In genomic region chr3:127748754-127749327, GRCh38 we compare ENCODE assay signal across 10 cellular contexts.
DNase-seq lines count a peak whose midpoint lies in the region; ATAC-seq and TF ChIP-seq lines count a peak whose summit lies in the region.
"Had no signal": no experiment of that assay in that cellular context is flagged by ENCODE, and none has a peak within 500 bp of the region (broad histone marks: within the 10 kb centered on the region; RNA-seq: fewer than 3 reads in every experiment).

No MANE protein-coding gene starts in this region.

- H3K27me3 ChIP-seq in SJCRH30 (no peaks in the 10 kb centered on the region), gastroesophageal sphincter (no peaks in the 10 kb centered on the region)

- no peak overlapping the region for H3K4me3 ChIP-seq in SJCRH30
- no peak overlapping the region for H3K4me3 ChIP-seq in gastroesophageal sphincter

- TF ChIP-seq EP300 in gastroesophageal sphincter (IDR thresholded peaks at IDR 0.05), result no peak

- H3K36me3 ChIP-seq in SJCRH30, result no peaks in the 10 kb centered on the region
- H3K36me3 ChIP-seq in gastroesophageal sphincter, result no peaks in the 10 kb centered on the region

- peak overlapping the region; percentile 99 for H3K27ac ChIP-seq in SJCRH30
- peak overlapping the region; percentile 7 to 85 (median 66) for H3K27ac ChIP-seq in gastroesophageal sphincter

- DNase-seq in ACHN (peak; percentile 42), SJCRH30 (no peak), posterior vena cava (ENCODE audit: low spot score) (peak; percentile 85), LoVo (ENCODE audit: low spot score) (no peak)
- DNase-seq in activated CD4-positive, alpha-beta T cell treated with anti-CD3 and anti-CD28 coated beads for 1 hour, result no peak
- no peak for DNase-seq in activated naive CD4-positive, alpha-beta T cell treated with Interleukin-2 at 50 U/mL for 16 hours
- DNase-seq: activated CD4-positive, alpha-beta T cell treated with anti-CD3 and anti-CD28 coated beads, Interleukin-2, amount 10 ng/mL, durations not matched to agents 24 days and 14 days; SIG-M5 had no signal

- TF ChIP-seq POLR2A in gastroesophageal sphincter (IDR thresholded peaks at IDR 0.05), result no peak

- ATAC-seq in gastroesophageal sphincter (no peak), HG03565 (IDR thresholded peaks at IDR 0.05; ENCODE audit: unreplicated experiment) (no peak)

- H3K9me3 ChIP-seq in SJCRH30 (replicated peaks) (no peaks in the 10 kb centered on the region), gastroesophageal sphincter (no peaks in the 10 kb centered on the region)

- WGBS in gastroesophageal sphincter (ENCODE audit: low coverage in 1 of 2), 2 donors, result 26 to 40% methylated on average over 6 to 9 of the region's 9 CpGs

- in situ Hi-C loops in ACHN (cut with HindIII; ENCODE audit: low pct_ligation_motif_present, low pct_unique_long_range_greater_than_20kb, low sequenced_read_pairs), result no loop called here

- H3K4me1 ChIP-seq in SJCRH30, result peaks cover 89% of the 10 kb centered on the region
- H3K4me1 ChIP-seq in gastroesophageal sphincter, result peaks cover 4 to 60% (median 35%) of the 10 kb centered on the region in 3 donors

- intact Hi-C loops in posterior vena cava (cut with DNase I), result loop anchor here in 1 of 2 donors (5.0 kb wide), 1 partner anchor 38 kb away; no protein-coding TSS in a partner anchor

- TF ChIP-seq CTCF in gastroesophageal sphincter (IDR thresholded peaks at IDR 0.05), result no peak

Comparison
In these comparisons a context has a peak if more than half of its experiments do, and no peak if none do; other contexts are left out.
1. DNase-seq: peak in ACHN (single experiment) and posterior vena cava (single experiment); none in SJCRH30 (0 of 2), activated CD4-positive, alpha-beta T cell treated with anti-CD3 and anti-CD28 coated beads for 1 hour (single experiment), LoVo (single experiment) and activated naive CD4-positive, alpha-beta T cell treated with Interleukin-2 at 50 U/mL for 16 hours (single experiment).